ENCODE assay signal across 1 cellular context in genomic region chr16:84595052-84595481, GRCh38.
TF ChIP-seq lines count a peak whose summit lies in the region.

No MANE protein-coding gene starts in this region.

TF ChIP-seq in GM23338, 12 proteins besides CTCF, POLR2A, EP300 and RAD21 (continued from another document):
- no peak for TF ChIP-seq ZNF462 (CRISPR knock-in tag; IDR thresholded peaks at IDR 0.05)
TF ChIP-seq in GM23338: peak in this region for 0.
